Comparison of ENCODE assay signal across 10 cellular contexts in genomic region chr2:75607988-75608683, GRCh38. TPM values are rescaled to one million over a fixed set of nuclear protein-coding genes. Genes with fewer than 3 reads are reported as not detected.
DNase-seq lines count a peak whose midpoint lies in the region; ATAC-seq and TF ChIP-seq lines count a peak whose summit lies in the region.
"Had no signal": no experiment of that assay in that cellular context is flagged by ENCODE, and none has a peak within 500 bp of the region (broad histone marks: within the 10 kb centered on the region; RNA-seq: fewer than 3 reads in every experiment).

No MANE protein-coding gene starts in this region.

- H3K18ac ChIP-seq in mesendoderm (ENCODE audit: low read length) = no peak overlapping the region

- H3K79me1 ChIP-seq in mesendoderm (ENCODE audit: low read length) = no peaks in the 10 kb centered on the region

- peaks cover 6% of the 10 kb centered on the region for H3K27me3 Mint-ChIP-seq in HFFc6 (ENCODE audit: insufficient read depth)

- peak overlapping the region; percentile 85 for H3K56ac ChIP-seq in mesendoderm (ENCODE audit: low read length)

- H3K4me1 ChIP-seq in mesendoderm (ENCODE audit: control insufficient read depth, low read depth, low read length) (no peaks in the 10 kb centered on the region), upper lobe of left lung (peaks cover 0 to 13% (median 7%) of the 10 kb centered on the region in 4 donors)

- TF ChIP-seq CTCF in HFFc6 (IDR thresholded peaks at IDR 0.05) (no peak), choroid plexus epithelial cell (conservative IDR thresholded peaks at IDR 0.05; ENCODE audit: low read depth, low read length) (no peak), upper lobe of left lung (IDR thresholded peaks at IDR 0.05) (no peak)

- H2BK120ac ChIP-seq in mesendoderm (ENCODE audit: low read depth, low read length) = no peak overlapping the region

- ATAC-seq in GM18861 (IDR thresholded peaks at IDR 0.05; ENCODE audit: unreplicated experiment) = no peak
- ATAC-seq in HG03342 (IDR thresholded peaks at IDR 0.05; ENCODE audit: unreplicated experiment) = no peak
- ATAC-seq in HG03460 (IDR thresholded peaks at IDR 0.05; ENCODE audit: unreplicated experiment) = no peak
- ATAC-seq in upper lobe of left lung (ENCODE audit: low FRiP score in 2 of 2) = no peak

- H3K27me3 ChIP-seq in mesendoderm (ENCODE audit: insufficient read depth, low read length, poor library complexity) (no peaks in the 10 kb centered on the region), upper lobe of left lung (no peaks in the 10 kb centered on the region)

- peak overlapping the region; percentile 64 for H3K4me3 Mint-ChIP-seq in HFFc6
- H3K4me3 Mint-ChIP-seq: CD4-positive, alpha-beta T cell had no signal

- no peak overlapping the region for H3K4me2 ChIP-seq in mesendoderm (ENCODE audit: low read length)

- H3K4ac ChIP-seq in mesendoderm (ENCODE audit: low read depth, low read length) = no peak overlapping the region

- H2AK5ac ChIP-seq in mesendoderm (ENCODE audit: low read length) = no peak overlapping the region

- TF ChIP-seq EP300 in upper lobe of left lung (IDR thresholded peaks at IDR 0.05) = no peak

- H3K9me3 Mint-ChIP-seq in HFFc6 = no peaks in the 10 kb centered on the region
- H3K9me3 Mint-ChIP-seq: CD4-positive, alpha-beta T cell had no signal

- no peaks in the 10 kb centered on the region for H3K36me3 ChIP-seq in mesendoderm (ENCODE audit: control insufficient read depth, insufficient read depth, low read length)
- H3K36me3 ChIP-seq in upper lobe of left lung = no peaks in the 10 kb centered on the region
- H3K36me3 ChIP-seq: cardiac muscle cell had no signal

- no peak overlapping the region for H3K23ac ChIP-seq in mesendoderm (ENCODE audit: low read length)

- peak overlapping the region; percentile 96 for H3K27ac Mint-ChIP-seq in HFFc6
- H3K27ac Mint-ChIP-seq: CD4-positive, alpha-beta T cell had no signal

- H2BK5ac ChIP-seq in mesendoderm (ENCODE audit: low read length) = no peak overlapping the region

- WGBS in mesendoderm (ENCODE audit: extremely low coverage, insufficient coverage, low lambda C conversion rate) = no CpG with 5 or more reads among the region's 7 CpGs
- 64 to 68% methylated on average over 7 of the region's 7 CpGs for WGBS in upper lobe of left lung, 2 donors

- TF ChIP-seq POLR2A in upper lobe of left lung (IDR thresholded peaks at IDR 0.05) = no peak

- H3K27ac ChIP-seq in mesendoderm (ENCODE audit: low read depth, low read length) (no peak overlapping the region), upper lobe of left lung (no peak overlapping the region)
- H3K27ac ChIP-seq: cardiac muscle cell had no signal

- H3K9me3 ChIP-seq in upper lobe of left lung = no peaks in the 10 kb centered on the region

- H3K4me1 Mint-ChIP-seq in HFFc6 (ENCODE audit: low read depth) = peaks cover 70% of the 10 kb centered on the region

- H3K9ac ChIP-seq in mesendoderm (ENCODE audit: low read length) = no peak overlapping the region

- DNase-seq in Ammon's horn (ENCODE audit: low spot score) (peak; percentile 39), HFFc6 (no peak), choroid plexus epithelial cell (ENCODE audit: low read depth) (peak; percentile 39), mesendoderm (peak; percentile 18), upper lobe of left lung (no peak)

- H3K4me3 ChIP-seq in choroid plexus epithelial cell (ENCODE audit: low read depth, low read length) (no peak overlapping the region), mesendoderm (ENCODE audit: low read length) (no peak overlapping the region), upper lobe of left lung (no peak overlapping the region)

- H3K36me3 Mint-ChIP-seq in HFFc6 (ENCODE audit: low read depth) = no peaks in the 10 kb centered on the region

- no peak overlapping the region for H2BK15ac ChIP-seq in mesendoderm (replicated peaks; ENCODE audit: low read depth)

- no peak overlapping the region for H4K5ac ChIP-seq in mesendoderm (ENCODE audit: low read length)

- H4K8ac ChIP-seq in mesendoderm (ENCODE audit: low read depth, low read length) = no peak overlapping the region

- H3K79me2 ChIP-seq in mesendoderm (ENCODE audit: control insufficient read depth, insufficient read depth, low read length) = no peaks in the 10 kb centered on the region

RNA-seq across cellular contexts. Expression of gene MRPL19, which starts 38.4 kb away (rescaled TPM):
- total RNA-seq in HFFc6 (2021; fragmentation: NEBNext Ultra II Directional; extraction: Animal tissue kit (Norgen Biotek cat#: 25700)) = 10 to 100 TPM; 61.0 to 66.1 (median 63.1) TPM
- polyA plus RNA-seq in mesendoderm (2013, experiment 1 of 2) = 44.0 TPM
- polyA plus RNA-seq in mesendoderm (2013, experiment 2 of 2) = 41.8 TPM
- total RNA-seq in upper lobe of left lung = 10 to 100 TPM; 23.4 to 34.3 (median 30.7) TPM

RNA-seq across cellular contexts. Expression of gene EVA1A, which starts 47.4 kb away (rescaled TPM):
- total RNA-seq in HFFc6 (2021; fragmentation: NEBNext Ultra II Directional; extraction: Animal tissue kit (Norgen Biotek cat#: 25700)) = 10 to 100 TPM; 61.7 to 75.2 (median 68.8) TPM
- polyA plus RNA-seq in mesendoderm (2013, experiment 1 of 2) = 2.0 TPM
- 2.5 TPM for polyA plus RNA-seq in mesendoderm (2013, experiment 2 of 2)
- 10 to 100 TPM; 30.4 to 96.9 (median 55.0) TPM for total RNA-seq in upper lobe of left lung
- total RNA-seq: CD4-positive, alpha-beta T cell had no signal

Comparison
In these comparisons a context has a peak if more than half of its experiments do, and no peak if none do; other contexts are left out.
1. DNase-seq: peak in Ammon's horn (single experiment), choroid plexus epithelial cell (single experiment) and mesendoderm (single experiment); none in HFFc6 (single experiment) and upper lobe of left lung (0 of 2).